24 cellular contexts compared by ENCODE assay signal in the genomic region with DNA sequence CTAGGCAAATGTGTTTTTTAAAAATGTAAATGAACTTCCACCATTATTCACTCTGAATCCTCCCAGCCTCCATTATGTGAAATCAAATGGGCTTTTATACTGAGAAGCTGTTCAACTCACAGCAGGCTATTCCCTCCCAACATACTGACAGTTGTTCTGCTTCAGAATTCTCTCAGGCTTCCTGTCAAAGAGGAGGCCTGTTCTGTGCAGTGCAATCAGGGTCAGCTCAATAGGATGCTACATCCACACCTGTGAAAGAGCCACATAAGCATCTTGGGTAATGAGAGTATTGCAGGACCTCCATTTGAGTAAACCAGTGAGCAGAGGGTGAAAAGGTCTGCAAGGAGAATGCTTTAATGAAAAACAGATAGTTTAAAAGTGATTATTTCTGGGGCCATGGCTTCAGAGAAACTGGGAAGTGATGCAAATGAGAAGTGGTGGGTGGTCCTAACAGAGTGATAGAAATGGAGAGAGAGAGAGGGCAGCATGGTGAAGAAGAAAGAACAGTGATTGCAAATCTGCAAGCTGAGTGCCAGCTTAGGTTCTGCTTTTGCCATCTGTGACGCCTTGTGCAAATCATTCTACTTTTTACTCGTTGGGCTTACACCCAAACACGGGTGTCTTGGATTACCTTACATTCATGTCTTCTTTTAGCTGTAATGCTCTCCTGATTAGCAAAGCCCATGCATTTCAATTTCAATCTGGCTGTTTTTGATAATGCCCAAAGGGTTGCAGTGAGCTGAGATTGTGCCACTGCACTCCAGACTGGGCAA.
"Had no signal": no experiment of that assay in that cellular context is flagged by ENCODE, and none has a peak within 500 bp of the region (broad histone marks: within the 10 kb centered on the region; RNA-seq: fewer than 3 reads in every experiment).

No MANE protein-coding gene starts in this region.

- H2AFZ ChIP-seq: hepatocyte had no signal

- H3K27ac Mint-ChIP-seq: activated B cell treated with CpG ODN at 0.5 μM for 24 hours; activated CD4-positive, alpha-beta memory T cell treated with anti-CD3 and anti-CD28 coated beads for 36 hours; activated CD4-positive, alpha-beta T cell treated with anti-CD3 and anti-CD28 coated beads for 36 hours; activated naive CD8-positive, alpha-beta T cell treated with anti-CD3 and anti-CD28 coated beads for 36 hours; natural killer cell treated with Interleukin-12 subunit alpha and Interleukin-12 subunit beta and Interleukin-15 and Interleukin-18, amount 100 ng/mL, for 72 hours; stimulated activated naive B cell treated with anti-CD40 and anti-IgM and Interleukin-4, amounts not matched to agents 10 μg/mL and 1 μg/mL and 100 μg/mL, for 72 hours had no signal

- H3K9me3 ChIP-seq: breast epithelium, left ventricle myocardium inferior, uterus had no signal

- H3K36me3 ChIP-seq: breast epithelium, left ventricle myocardium inferior, uterus had no signal

- H3K79me2 ChIP-seq: hepatocyte had no signal

- H3K36me3 Mint-ChIP-seq: activated CD4-positive, alpha-beta memory T cell treated with anti-CD3 and anti-CD28 coated beads for 36 hours; activated naive CD8-positive, alpha-beta T cell treated with anti-CD3 and anti-CD28 coated beads for 36 hours; natural killer cell treated with Interleukin-12 subunit alpha and Interleukin-12 subunit beta and Interleukin-15 and Interleukin-18, amount 100 ng/mL, for 72 hours; stimulated activated naive B cell treated with anti-CD40 and anti-IgM and Interleukin-4, amounts not matched to agents 10 μg/mL and 1 μg/mL and 100 μg/mL, for 72 hours had no signal

- H3K4me3 ChIP-seq: breast epithelium, hepatocyte, left ventricle myocardium inferior, uterus had no signal

- H3K27me3 ChIP-seq: breast epithelium, hepatocyte, uterus had no signal

- H3K4me3 Mint-ChIP-seq: activated B cell treated with CpG ODN at 0.5 μM for 24 hours; activated CD4-positive, alpha-beta memory T cell treated with anti-CD3 and anti-CD28 coated beads for 36 hours; activated CD4-positive, alpha-beta T cell treated with anti-CD3 and anti-CD28 coated beads for 36 hours; activated naive CD8-positive, alpha-beta T cell treated with anti-CD3 and anti-CD28 coated beads for 36 hours; natural killer cell treated with Interleukin-12 subunit alpha and Interleukin-12 subunit beta and Interleukin-15 and Interleukin-18, amount 100 ng/mL, for 72 hours; stimulated activated naive B cell treated with anti-CD40 and anti-IgM and Interleukin-4, amounts not matched to agents 10 μg/mL and 1 μg/mL and 100 μg/mL, for 72 hours had no signal

- H3K4me2 ChIP-seq: hepatocyte had no signal

- H3K27me3 Mint-ChIP-seq: activated B cell treated with CpG ODN at 0.5 μM for 24 hours; activated CD4-positive, alpha-beta memory T cell treated with anti-CD3 and anti-CD28 coated beads for 36 hours; activated CD4-positive, alpha-beta T cell treated with anti-CD3 and anti-CD28 coated beads for 36 hours; activated naive CD8-positive, alpha-beta T cell treated with anti-CD3 and anti-CD28 coated beads for 36 hours; natural killer cell treated with Interleukin-12 subunit alpha and Interleukin-12 subunit beta and Interleukin-15 and Interleukin-18, amount 100 ng/mL, for 72 hours; stimulated activated naive B cell treated with anti-CD40 and anti-IgM and Interleukin-4, amounts not matched to agents 10 μg/mL and 1 μg/mL and 100 μg/mL, for 72 hours had no signal

- H3K4me1 ChIP-seq: breast epithelium, left ventricle myocardium inferior, uterus had no signal

- H3K9me3 Mint-ChIP-seq: activated CD4-positive, alpha-beta memory T cell treated with anti-CD3 and anti-CD28 coated beads for 36 hours; activated naive CD8-positive, alpha-beta T cell treated with anti-CD3 and anti-CD28 coated beads for 36 hours had no signal

- H3K27ac ChIP-seq: breast epithelium, hepatocyte, left ventricle myocardium inferior, uterus had no signal

- H3K4me1 Mint-ChIP-seq: activated B cell treated with CpG ODN at 0.5 μM for 24 hours; activated CD4-positive, alpha-beta T cell treated with anti-CD3 and anti-CD28 coated beads for 36 hours; activated naive CD8-positive, alpha-beta T cell treated with anti-CD3 and anti-CD28 coated beads for 36 hours; stimulated activated naive B cell treated with anti-CD40 and anti-IgM and Interleukin-4, amounts not matched to agents 10 μg/mL and 1 μg/mL and 100 μg/mL, for 72 hours had no signal

- ATAC-seq: activated CD4-positive, alpha-beta T cell treated with anti-CD3 and anti-CD28 coated beads for 36 hours; natural killer cell treated with Interleukin-12 subunit alpha and Interleukin-12 subunit beta and Interleukin-15 and Interleukin-18, amount 100 ng/mL, for 72 hours; sciatic nerve; stimulated activated naive B cell treated with anti-CD40 and anti-IgM and Interleukin-4, amounts not matched to agents 10 μg/mL and 1 μg/mL and 100 μg/mL, for 72 hours had no signal

- DNase-seq: activated B cell treated with CpG ODN at 0.5 μM for 24 hours; activated CD4-positive, alpha-beta memory T cell treated with anti-CD3 and anti-CD28 coated beads for 36 hours; activated CD4-positive, alpha-beta T cell treated with anti-CD3 and anti-CD28 coated beads for 36 hours; activated naive CD4-positive, alpha-beta T cell treated with Interleukin-2 at 50 U/mL for 16 hours; activated naive CD8-positive, alpha-beta T cell treated with anti-CD3 and anti-CD28 coated beads for 36 hours; activated T-cell treated with anti-CD3 and anti-CD28 coated beads, Interleukin-2, amount 50 U/mL, for 48 hours; effector CD4-positive, alpha-beta T cell; erythroblast; foreskin fibroblast; kidney glomerular epithelial cell; left ventricle myocardium inferior; mammary epithelial cell; occipital lobe; posterior cingulate gyrus; stimulated activated CD4-positive, alpha-beta T cell treated with anti-CD3 and anti-CD28 coated beads, Interleukin-2, amount 100 ng/mL, for 48 hours; stimulated activated CD8-positive, alpha-beta memory T cell treated with anti-CD3 and anti-CD28 coated beads, Interleukin-4, amount 100 ng/mL, for 48 hours; stimulated activated naive B cell treated with anti-CD40 and anti-IgM and Interleukin-4, amounts not matched to agents 10 μg/mL and 1 μg/mL and 100 μg/mL, for 72 hours; T1000; trophoblast cell; uterus had no signal
